In genomic region chr10:58019863-58020537, GRCh38 we compare ENCODE assay signal across 15 cellular contexts.
DNase-seq lines count a peak whose midpoint lies in the region; ATAC-seq and TF ChIP-seq lines count a peak whose summit lies in the region.
"Had no signal": no experiment of that assay in that cellular context is flagged by ENCODE, and none has a peak within 500 bp of the region (broad histone marks: within the 10 kb centered on the region; RNA-seq: fewer than 3 reads in every experiment).

No MANE protein-coding gene starts in this region.

- no peaks in the 10 kb centered on the region for H3K27me3 Mint-ChIP-seq in progenitor cell of endocrine pancreas

- peaks cover 2% of the 10 kb centered on the region for H3K36me3 Mint-ChIP-seq in progenitor cell of endocrine pancreas (ENCODE audit: insufficient read depth)
- H3K36me3 Mint-ChIP-seq: CD4-positive, alpha-beta memory T cell had no signal

- no peaks in the 10 kb centered on the region for H3K36me3 ChIP-seq in osteoblast (ENCODE audit: insufficient read depth, low read length)
- H3K36me3 ChIP-seq: BE2C had no signal

- no peak for TF ChIP-seq CTCF in progenitor cell of endocrine pancreas (IDR thresholded peaks at IDR 0.05; ENCODE audit: unreplicated experiment)
- TF ChIP-seq CTCF in osteoblast (IDR thresholded peaks at IDR 0.05; ENCODE audit: extremely low read depth, low read depth, low read length): no peak
- TF ChIP-seq CTCF in omental fat pad (IDR thresholded peaks at IDR 0.05): no peak

- H3K9me3 Mint-ChIP-seq in progenitor cell of endocrine pancreas (ENCODE audit: low read depth): peaks cover 23% of the 10 kb centered on the region

- H3K4me2 ChIP-seq in osteoblast (ENCODE audit: insufficient read depth, low read length): no peak overlapping the region

- no peak overlapping the region for H2AFZ ChIP-seq in osteoblast (ENCODE audit: low read length)

- peaks cover 35% of the 10 kb centered on the region for H3K4me1 ChIP-seq in osteoblast (ENCODE audit: insufficient read depth, low read length)
- H3K4me1 ChIP-seq: BE2C had no signal

- H3K27ac ChIP-seq in osteoblast (ENCODE audit: low read depth, low read length): no peak overlapping the region

- DNase-seq in progenitor cell of endocrine pancreas (ENCODE audit: low spot score, unreplicated experiment): no peak
- DNase-seq in osteoblast (ENCODE audit: insufficient read length, low spot score, missing footprints): no peak
- DNase-seq in omental fat pad (ENCODE audit: low spot score): no peak
- DNase-seq: BE2C; CD4-positive, alpha-beta memory T cell; DMS79 treated with DMSO at 0.1 percent for 48 hours; KG1; NCI-H1105 treated with DMSO at 0.1 percent for 48 hours; NCI-H187; NCI-H69; PC-3 had no signal

- no peaks in the 10 kb centered on the region for H3K27me3 ChIP-seq in osteoblast (ENCODE audit: insufficient read depth, low read length)
- H3K27me3 ChIP-seq: BE2C had no signal

- ATAC-seq in GM19397 (IDR thresholded peaks at IDR 0.05; ENCODE audit: unreplicated experiment): peak; percentile 65
- peak; percentile 55 for ATAC-seq in HG02759 (IDR thresholded peaks at IDR 0.05; ENCODE audit: unreplicated experiment)
- peak; percentile 57 for ATAC-seq in HG03159 (IDR thresholded peaks at IDR 0.05; ENCODE audit: unreplicated experiment)
- ATAC-seq in HG02840 (IDR thresholded peaks at IDR 0.05; ENCODE audit: low FRiP score, unreplicated experiment): no peak
- ATAC-seq in omental fat pad (ENCODE audit: low FRiP score): no peak
- ATAC-seq: PC-3 had no signal

- peak overlapping the region; percentile 15 for H3K27ac Mint-ChIP-seq in progenitor cell of endocrine pancreas
- H3K27ac Mint-ChIP-seq: CD4-positive, alpha-beta memory T cell had no signal

- H3K9me3 ChIP-seq in osteoblast (ENCODE audit: low read depth, low read length): no peaks in the 10 kb centered on the region
- H3K9me3 ChIP-seq: BE2C had no signal

- no peak overlapping the region for H3K4me3 Mint-ChIP-seq in progenitor cell of endocrine pancreas (ENCODE audit: low read depth)
- H3K4me3 Mint-ChIP-seq: CD4-positive, alpha-beta memory T cell had no signal

- H4K20me1 ChIP-seq in osteoblast (ENCODE audit: insufficient read depth, low read length): no peaks in the 10 kb centered on the region

- H3K4me3 ChIP-seq in osteoblast (ENCODE audit: insufficient read depth, low read length): no peak overlapping the region

- H3K4me1 Mint-ChIP-seq in progenitor cell of endocrine pancreas (ENCODE audit: low read depth): peaks cover 9% of the 10 kb centered on the region
- H3K4me1 Mint-ChIP-seq: CD4-positive, alpha-beta memory T cell had no signal

- H3K79me2 ChIP-seq in osteoblast (ENCODE audit: insufficient read depth, low read length): no peaks in the 10 kb centered on the region

Comparison
In these comparisons a context has a peak if more than half of its experiments do, and no peak if none do; other contexts are left out.
1. ATAC-seq: peak in GM19397 (single experiment), HG02759 (single experiment) and HG03159 (single experiment); none in HG02840 (single experiment) and omental fat pad (single experiment).